ENCODE assay signal across 13 cellular contexts in genomic region chr10:2948127-2948854, GRCh38.
DNase-seq lines count a peak whose midpoint lies in the region; ATAC-seq and TF ChIP-seq lines count a peak whose summit lies in the region.
"Had no signal": no experiment of that assay in that cellular context is flagged by ENCODE, and none has a peak within 500 bp of the region (broad histone marks: within the 10 kb centered on the region; RNA-seq: fewer than 3 reads in every experiment).

No MANE protein-coding gene starts in this region.

- no peak for TF ChIP-seq CTCF in transverse colon (IDR thresholded peaks at IDR 0.05)

- peaks cover 9% of the 10 kb centered on the region for H3K27me3 ChIP-seq in transverse colon

- ATAC-seq in GM18499 (IDR thresholded peaks at IDR 0.05; ENCODE audit: insufficient read depth, unreplicated experiment) (peak; percentile 73), GM19324 (IDR thresholded peaks at IDR 0.05; ENCODE audit: low FRiP score, unreplicated experiment) (peak; percentile 48), HG02763 (IDR thresholded peaks at IDR 0.05; ENCODE audit: unreplicated experiment) (peak; percentile 63), HG03520 (IDR thresholded peaks at IDR 0.05; ENCODE audit: unreplicated experiment) (peak; percentile 68)
- ATAC-seq: heart left ventricle had no signal

- TF ChIP-seq POLR2A in transverse colon (IDR thresholded peaks at IDR 0.05) = no peak

- WGBS in transverse colon (ENCODE audit: low coverage in 1 of 2), 2 donors = 74 to 78% methylated on average over 1 of the region's 1 CpG

- H3K9me3 ChIP-seq in transverse colon = no peaks in the 10 kb centered on the region
- H3K9me3 ChIP-seq: heart left ventricle had no signal

- DNase-seq in OCI-M1 (lab: John Stamatoyannopoulos, UW) = no peak
- no peak for DNase-seq in Ammon's horn (ENCODE audit: low spot score)
- DNase-seq in NCI-H128 (lab: John Stamatoyannopoulos, UW; ENCODE audit: unreplicated experiment) = no peak
- DNase-seq in transverse colon = no peak
- DNase-seq: dermis blood vessel endothelial cell; heart left ventricle; NCI-H510A treated with DMSO at 0.1 percent for 48 hours; stimulated activated CD8-positive, alpha-beta memory T cell treated with anti-CD3 and anti-CD28 coated beads, Interleukin-4, amount 100 ng/mL, for 48 hours had no signal

- H3K27ac ChIP-seq in transverse colon = no peak overlapping the region
- H3K27ac ChIP-seq: heart left ventricle, SK-N-MC had no signal

- intact Hi-C loops in transverse colon (cut with DNase I; ENCODE audit: low total_unique reads) = no loop called here

- no peaks in the 10 kb centered on the region for H3K36me3 ChIP-seq in transverse colon
- H3K36me3 ChIP-seq: heart left ventricle had no signal

- H3K4me3 ChIP-seq in transverse colon = no peak overlapping the region
- H3K4me3 ChIP-seq: heart left ventricle, SK-N-MC had no signal

- no peak for TF ChIP-seq EP300 in transverse colon (IDR thresholded peaks at IDR 0.05; ENCODE audit: low read depth)

- no peaks in the 10 kb centered on the region for H3K4me1 ChIP-seq in transverse colon
- H3K4me1 ChIP-seq: heart left ventricle had no signal

- in situ Hi-C loops in transverse colon (cut with MboI; ENCODE audit: low pct_ligation_motif_present in 1 of 4, low pct_unique_long_range_greater_than_20kb in 1 of 4, low sequenced_read_pairs in 3 of 4) = loop anchor here in 1 of 4 donors (25.0 kb wide), 1 partner anchor 89 kb away; no protein-coding TSS in a partner anchor
